8 cellular contexts compared by ENCODE assay signal in the genomic region with DNA sequence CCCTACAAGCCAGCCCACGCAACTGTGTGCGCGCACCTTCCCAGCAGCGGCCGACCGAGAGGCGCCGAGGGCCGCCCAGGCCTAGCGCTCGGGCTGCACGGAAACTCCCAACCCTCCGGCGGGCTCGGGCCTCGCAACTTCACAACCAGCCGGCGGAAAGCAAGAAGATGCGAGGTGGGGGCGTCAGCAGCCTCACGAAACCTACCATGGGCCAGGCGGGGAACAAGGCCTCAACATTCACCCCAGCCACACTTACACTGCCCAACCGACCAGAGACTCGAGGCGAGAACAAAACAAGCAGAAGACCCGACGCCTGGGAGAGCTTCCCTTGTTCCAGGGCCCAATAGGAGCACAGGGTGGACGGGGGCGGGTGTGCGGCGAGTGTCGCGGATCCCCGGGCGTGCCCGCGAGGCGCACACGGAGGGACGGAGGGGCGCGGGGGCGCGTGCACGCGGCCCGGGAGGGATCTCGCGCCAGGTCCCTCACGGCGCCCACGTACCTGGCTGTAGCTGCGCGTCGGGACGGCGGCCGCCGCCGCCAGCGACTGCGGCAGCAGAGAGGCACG. TPM values are rescaled to one million over a fixed set of nuclear protein-coding genes. Genes with fewer than 3 reads are reported as not detected.
A peak's percentile ranks its signal among the peaks of the same experiment; 100 is the strongest.
DNase-seq lines count a peak whose midpoint lies in the region; ATAC-seq and TF ChIP-seq lines count a peak whose summit lies in the region.

No MANE protein-coding gene starts in this region.

- no peaks in the 10 kb centered on the region for H3K27me3 ChIP-seq in AG04450 (ENCODE audit: control insufficient read depth, insufficient read depth, low read length)

- ATAC-seq in GM18873 (IDR thresholded peaks at IDR 0.05; ENCODE audit: low FRiP score, unreplicated experiment): peak; percentile 29
- ATAC-seq in HG03103 (IDR thresholded peaks at IDR 0.05; ENCODE audit: low read depth, unreplicated experiment): peak; percentile 47
- peak; percentile 37 for ATAC-seq in activated CD8-positive, alpha-beta T cell treated with anti-CD3 and anti-CD28 coated beads for 36 hours

- POLR2A ChIA-PET in AG04450 (lab: Yijun Ruan, JAX): interaction anchor here (0.6 to 2.1 kb wide), 11 partner anchors 11 to 496 kb away, joined by 3 to 17 read pairs (median 4); a partner anchor contains a TSS
- POLR2A ChIA-PET in activated CD8-positive, alpha-beta T cell treated with anti-CD3 and anti-CD28 coated beads for 36 hours (lab: Charles Lee): interaction anchor here (1.0 to 3.3 kb wide), 13 partner anchors 11 to 158 kb away, joined by 3 to 14 read pairs (median 5); a partner anchor contains a TSS

- peaks cover 48% of the 10 kb centered on the region for H3K4me1 Mint-ChIP-seq in activated CD8-positive, alpha-beta T cell treated with anti-CD3 and anti-CD28 coated beads for 36 hours (ENCODE audit: low read depth)

- DNase-seq in AG04450 (ENCODE audit: low read depth, low spot score) (peak; percentile 7), NCI-H460 (ENCODE audit: extremely low read depth, low read depth) (peak; percentile 24), ecto neural progenitor cell (ENCODE audit: low spot score) (peak; percentile 68), lung microvascular endothelial cell (ENCODE audit: low read depth in 2 of 2) (peak; percentile 79 to 84)
- DNase-seq in activated CD8-positive, alpha-beta T cell treated with anti-CD3 and anti-CD28 coated beads for 36 hours: peak; percentile 79
- DNase-seq in stimulated activated CD4-positive, alpha-beta T cell treated with anti-CD3 and anti-CD28 coated beads, TNF-alpha, amount 100 ng/mL, for 4 hours (ENCODE audit: low read depth in 3 of 3): peak; percentile 37 to 47 (median 44)

- no peak for TF ChIP-seq CTCF in AG04450 (IDR thresholded peaks at IDR 0.05; ENCODE audit: low read depth, low read length)
- no peak for TF ChIP-seq CTCF in activated CD8-positive, alpha-beta T cell treated with anti-CD3 and anti-CD28 coated beads for 36 hours (IDR thresholded peaks at IDR 0.05)

- H3K4me3 ChIP-seq in AG04450 (ENCODE audit: low read depth, low read length): peak overlapping the region; percentile 99

- peak overlapping the region; percentile 61 for H3K27ac ChIP-seq in AG04450 (ENCODE audit: low read depth, low read length)

- no peaks in the 10 kb centered on the region; the same call in 1 of the 2 replicates for H3K9me3 ChIP-seq in AG04450 (ENCODE audit: control insufficient read depth, insufficient read depth, low read length)

- no peaks in the 10 kb centered on the region for H3K27me3 Mint-ChIP-seq in activated CD8-positive, alpha-beta T cell treated with anti-CD3 and anti-CD28 coated beads for 36 hours

- H3K9me3 Mint-ChIP-seq in activated CD8-positive, alpha-beta T cell treated with anti-CD3 and anti-CD28 coated beads for 36 hours: no peaks in the 10 kb centered on the region

- H3K27ac Mint-ChIP-seq in activated CD8-positive, alpha-beta T cell treated with anti-CD3 and anti-CD28 coated beads for 36 hours: peak overlapping the region; percentile 96

- peaks cover 31% of the 10 kb centered on the region for H3K36me3 Mint-ChIP-seq in activated CD8-positive, alpha-beta T cell treated with anti-CD3 and anti-CD28 coated beads for 36 hours (ENCODE audit: low read depth)

- intact Hi-C loops in activated CD8-positive, alpha-beta T cell treated with anti-CD3 and anti-CD28 coated beads for 36 hours (cut with micrococcal nuclease): loop anchor here (5.0 kb wide), 2 partner anchors 132 to 152 kb away; a partner anchor contains a TSS

- H3K4me3 Mint-ChIP-seq in activated CD8-positive, alpha-beta T cell treated with anti-CD3 and anti-CD28 coated beads for 36 hours: peak overlapping the region; percentile 92

- CTCF ChIA-PET in AG04450 (lab: Charles Lee): interaction anchor here (0.6 to 2.4 kb wide), 6 partner anchors 63 to 355 kb away, joined by 3 to 9 read pairs (median 5); a partner anchor contains a TSS
- CTCF ChIA-PET in activated CD8-positive, alpha-beta T cell treated with anti-CD3 and anti-CD28 coated beads for 36 hours (lab: Charles Lee): interaction anchor here (1.0 to 1.6 kb wide), 7 partner anchors 10 to 187 kb away, joined by 3 to 6 read pairs (median 4); a partner anchor contains a TSS

RNA-seq across cellular contexts. Expression of a gene that starts 0.6 kb away (rescaled TPM):
- 85.7 and 120 TPM in 2 replicates for polyA plus RNA-seq in AG04450 (2011; rRNA removed)
- 46.8 and 69.2 TPM in 2 replicates for polyA minus RNA-seq in AG04450 (2011; rRNA and poly(A)+ RNA removed)
- 90.0 and 101 TPM in 2 replicates for total RNA-seq in NCI-H460 (2014; rRNA removed; shearing (Covaris generic))
- 68.5 and 91.7 TPM in 2 replicates for polyA plus RNA-seq in NCI-H460 (2014; cell fraction: nucleus; rRNA removed)
- 100 to 1,000 TPM; 111 to 117 TPM for total RNA-seq in activated CD8-positive, alpha-beta T cell treated with anti-CD3 and anti-CD28 coated beads for 36 hours
- 34.9 and 41.4 TPM in 2 replicates for total RNA-seq in lung microvascular endothelial cell

Comparison
In these comparisons a context has a peak if more than half of its experiments do, and no peak if none do; other contexts are left out.
1. Peak in every context shown above with its lines: DNase-seq, ATAC-seq, H3K4me3 ChIP-seq and H3K27ac ChIP-seq.
2. DNase-seq: peak in every context shown above with its lines; median percentile 82 in lung microvascular endothelial cell; 79 in activated CD8-positive, alpha-beta T cell treated with anti-CD3 and anti-CD28 coated beads for 36 hours; 68 in ecto neural progenitor cell; 44 in stimulated activated CD4-positive, alpha-beta T cell treated with anti-CD3 and anti-CD28 coated beads, TNF-alpha, amount 100 ng/mL, for 4 hours; 24 in NCI-H460; 7 in AG04450.